1 cellular context compared by ENCODE assay signal in the genomic region with DNA sequence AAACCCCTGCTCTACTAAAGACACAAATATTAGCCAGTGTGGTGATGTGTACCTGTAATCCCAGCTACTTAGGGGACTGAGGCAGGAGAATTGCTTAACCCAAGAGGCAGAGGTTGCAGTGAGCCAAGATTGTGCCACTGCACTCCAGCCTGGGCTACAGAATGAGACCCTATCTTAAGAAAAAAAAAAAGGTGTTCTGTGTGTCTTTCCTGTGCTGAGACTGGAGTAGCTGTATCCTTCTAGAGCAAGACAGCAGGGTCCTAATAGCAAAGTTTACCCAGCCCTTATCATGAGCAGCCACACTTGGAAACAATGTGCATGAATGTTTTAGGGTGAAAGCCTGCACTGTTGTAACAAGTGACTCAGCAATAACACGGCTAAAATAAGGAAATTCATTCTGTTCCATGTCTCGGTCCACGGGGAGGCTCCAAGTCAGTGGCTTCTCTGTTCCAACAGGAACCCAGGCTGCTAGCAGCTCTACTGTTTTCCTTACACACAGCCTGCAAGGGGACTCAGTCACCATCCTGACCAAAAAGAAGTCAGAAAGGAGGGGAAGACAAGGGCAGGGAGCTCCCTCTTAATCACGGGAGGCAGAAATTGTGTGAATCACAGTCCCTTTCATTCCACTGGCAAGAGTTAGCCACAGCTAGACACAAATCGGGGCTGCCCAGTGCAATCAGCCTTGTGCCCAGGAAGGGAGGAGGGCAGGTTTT.
TF ChIP-seq lines count a peak whose summit lies in the region.

No MANE protein-coding gene starts in this region.

TF ChIP-seq in K562, 482 proteins besides CTCF, POLR2A, EP300 and RAD21 (continued from another document and continues in another):
- TF ChIP-seq, protein P1, sequence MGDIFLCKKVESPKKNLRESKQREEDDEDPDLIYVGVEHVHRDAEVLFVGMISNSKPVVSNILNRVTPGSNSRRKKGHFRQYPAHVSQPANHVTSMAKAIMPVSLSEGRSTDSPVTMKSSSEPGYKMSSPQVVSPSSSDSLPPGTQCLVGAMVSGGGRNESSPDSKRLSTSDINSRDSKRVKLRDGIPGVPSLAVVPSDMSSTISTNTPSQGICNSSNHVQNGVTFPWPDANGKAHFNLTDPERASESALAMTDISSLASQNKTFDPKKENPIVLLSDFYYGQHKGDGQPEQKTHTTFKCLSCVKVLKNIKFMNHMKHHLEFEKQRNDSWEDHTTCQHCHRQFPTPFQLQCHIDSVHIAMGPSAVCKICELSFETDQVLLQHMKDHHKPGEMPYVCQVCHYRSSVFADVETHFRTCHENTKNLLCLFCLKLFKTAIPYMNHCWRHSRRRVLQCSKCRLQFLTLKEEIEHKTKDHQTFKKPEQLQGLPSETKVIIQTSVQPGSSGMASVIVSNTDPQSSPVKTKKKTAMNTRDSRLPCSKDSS (IDR thresholded peaks at IDR 0.05; ENCODE audit: low read depth, partially characterized antibody), result no peak
- TF ChIP-seq YBX1 (IDR thresholded peaks at IDR 0.05), result no peak
- TF ChIP-seq ZBTB8A (IDR thresholded peaks at IDR 0.05; ENCODE audit: partially characterized antibody), result no peak
- TF ChIP-seq XRCC4 (IDR thresholded peaks at IDR 0.05; ENCODE audit: extremely low read depth, insufficient read depth, insufficient read length), result no peak
- no peak for TF ChIP-seq BRF1 (IDR thresholded peaks at IDR 0.05; ENCODE audit: borderline replicate concordance, extremely low read depth, insufficient read length)
- TF ChIP-seq SMAD1 (IDR thresholded peaks at IDR 0.05; ENCODE audit: low read depth, low read length, partially characterized antibody), result peak; percentile 19
- no peak for TF ChIP-seq SP2 (IDR thresholded peaks at IDR 0.05; ENCODE audit: extremely low read depth, low read depth, low read length, poor library complexity, severe bottlenecking)
- TF ChIP-seq, protein P2, sequence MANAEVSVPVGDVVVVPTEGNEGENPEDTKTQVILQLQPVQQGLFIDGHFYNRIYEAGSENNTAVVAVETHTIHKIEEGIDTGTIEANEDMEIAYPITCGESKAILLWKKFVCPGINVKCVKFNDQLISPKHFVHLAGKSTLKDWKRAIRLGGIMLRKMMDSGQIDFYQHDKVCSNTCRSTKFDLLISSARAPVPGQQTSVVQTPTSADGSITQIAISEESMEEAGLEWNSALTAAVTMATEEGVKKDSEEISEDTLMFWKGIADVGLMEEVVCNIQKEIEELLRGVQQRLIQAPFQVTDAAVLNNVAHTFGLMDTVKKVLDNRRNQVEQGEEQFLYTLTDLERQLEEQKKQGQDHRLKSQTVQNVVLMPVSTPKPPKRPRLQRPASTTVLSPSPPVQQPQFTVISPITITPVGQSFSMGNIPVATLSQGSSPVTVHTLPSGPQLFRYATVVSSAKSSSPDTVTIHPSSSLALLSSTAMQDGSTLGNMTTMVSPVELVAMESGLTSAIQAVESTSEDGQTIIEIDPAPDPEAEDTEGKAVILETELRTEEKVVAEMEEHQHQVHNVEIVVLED (CRISPR knock-in tag; IDR thresholded peaks at IDR 0.05), result no peak
- 0 out of 2 replicates have a peak, but pooled peaks have one; percentile 36 for TF ChIP-seq ZBTB17 (CRISPR knock-in tag; IDR thresholded peaks at IDR 0.05)
- peak in 1 of 2 experiments; percentile 80; a peak in 1 of 3 replicates for TF ChIP-seq CBX3 (IDR thresholded peaks at IDR 0.05; ENCODE audit: borderline replicate concordance in 1 of 2, low read length in 2 of 2)
- no peak for TF ChIP-seq ZNF140 (CRISPR knock-in tag; IDR thresholded peaks at IDR 0.05)
- TF ChIP-seq GABPB2 (CRISPR knock-in tag; conservative IDR thresholded peaks at IDR 0.05), result no peak
- TF ChIP-seq, protein P3, sequence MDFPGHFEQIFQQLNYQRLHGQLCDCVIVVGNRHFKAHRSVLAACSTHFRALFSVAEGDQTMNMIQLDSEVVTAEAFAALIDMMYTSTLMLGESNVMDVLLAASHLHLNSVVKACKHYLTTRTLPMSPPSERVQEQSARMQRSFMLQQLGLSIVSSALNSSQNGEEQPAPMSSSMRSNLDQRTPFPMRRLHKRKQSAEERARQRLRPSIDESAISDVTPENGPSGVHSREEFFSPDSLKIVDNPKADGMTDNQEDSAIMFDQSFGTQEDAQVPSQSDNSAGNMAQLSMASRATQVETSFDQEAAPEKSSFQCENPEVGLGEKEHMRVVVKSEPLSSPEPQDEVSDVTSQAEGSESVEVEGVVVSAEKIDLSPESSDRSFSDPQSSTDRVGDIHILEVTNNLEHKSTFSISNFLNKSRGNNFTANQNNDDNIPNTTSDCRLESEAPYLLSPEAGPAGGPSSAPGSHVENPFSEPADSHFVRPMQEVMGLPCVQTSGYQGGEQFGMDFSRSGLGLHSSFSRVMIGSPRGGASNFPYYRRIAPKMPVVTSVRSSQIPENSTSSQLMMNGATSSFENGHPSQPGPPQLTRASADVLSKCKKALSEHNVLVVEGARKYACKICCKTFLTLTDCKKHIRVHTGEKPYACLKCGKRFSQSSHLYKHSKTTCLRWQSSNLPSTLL (IDR thresholded peaks at IDR 0.05), result no peak
- TF ChIP-seq ASH1L (IDR thresholded peaks at IDR 0.05; ENCODE audit: borderline replicate concordance, low read depth, partially characterized antibody), result no peak
- TF ChIP-seq DIDO1 (tag; IDR thresholded peaks at IDR 0.05; ENCODE audit: low read depth), result no peak
- no peak for TF ChIP-seq RB1 (IDR thresholded peaks at IDR 0.05; ENCODE audit: low read depth)
- no peak for TF ChIP-seq ZFP1 (CRISPR knock-in tag; IDR thresholded peaks at IDR 0.05)
- no peak for TF ChIP-seq ZNF431 (CRISPR knock-in tag; IDR thresholded peaks at IDR 0.05)
- TF ChIP-seq EP400 (IDR thresholded peaks at IDR 0.05), result peak; percentile 53; the same call in 1 of the 2 replicates
- no peak for TF ChIP-seq ZNF696 (CRISPR knock-in tag; conservative IDR thresholded peaks at IDR 0.05)
- no peak for TF ChIP-seq KLF1 (tag; IDR thresholded peaks at IDR 0.05)
- peak; percentile 99 for TF ChIP-seq SMARCA4 (IDR thresholded peaks at IDR 0.05)
- TF ChIP-seq FOXA3 (CRISPR knock-in tag; conservative IDR thresholded peaks at IDR 0.05 in 1 of 2, IDR thresholded peaks at IDR 0.05 in 1 of 2), result peak; percentile 96
- no peak for TF ChIP-seq CBX2 (IDR thresholded peaks at IDR 0.05; ENCODE audit: insufficient read depth, low read length, poor library complexity, severe bottlenecking)
- TF ChIP-seq, protein P4, sequence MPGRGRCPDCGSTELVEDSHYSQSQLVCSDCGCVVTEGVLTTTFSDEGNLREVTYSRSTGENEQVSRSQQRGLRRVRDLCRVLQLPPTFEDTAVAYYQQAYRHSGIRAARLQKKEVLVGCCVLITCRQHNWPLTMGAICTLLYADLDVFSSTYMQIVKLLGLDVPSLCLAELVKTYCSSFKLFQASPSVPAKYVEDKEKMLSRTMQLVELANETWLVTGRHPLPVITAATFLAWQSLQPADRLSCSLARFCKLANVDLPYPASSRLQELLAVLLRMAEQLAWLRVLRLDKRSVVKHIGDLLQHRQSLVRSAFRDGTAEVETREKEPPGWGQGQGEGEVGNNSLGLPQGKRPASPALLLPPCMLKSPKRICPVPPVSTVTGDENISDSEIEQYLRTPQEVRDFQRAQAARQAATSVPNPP (IDR thresholded peaks at IDR 0.05; ENCODE audit: borderline replicate concordance, insufficient read depth, insufficient read length), result no peak
- no peak for TF ChIP-seq ZNF778 (CRISPR knock-in tag; IDR thresholded peaks at IDR 0.05)
- no peak for TF ChIP-seq ZNF780A (CRISPR knock-in tag; IDR thresholded peaks at IDR 0.05)
- TF ChIP-seq POLR2AphosphoS5 (IDR thresholded peaks at IDR 0.05; ENCODE audit: control insufficient read depth, insufficient read depth, low read depth, low read length), result peak; percentile 86
- peak; percentile 94 for TF ChIP-seq TAL1 (IDR thresholded peaks at IDR 0.05)
- TF ChIP-seq ZNF232 (CRISPR knock-in tag; IDR thresholded peaks at IDR 0.05), result no peak
- TF ChIP-seq, protein P5, sequence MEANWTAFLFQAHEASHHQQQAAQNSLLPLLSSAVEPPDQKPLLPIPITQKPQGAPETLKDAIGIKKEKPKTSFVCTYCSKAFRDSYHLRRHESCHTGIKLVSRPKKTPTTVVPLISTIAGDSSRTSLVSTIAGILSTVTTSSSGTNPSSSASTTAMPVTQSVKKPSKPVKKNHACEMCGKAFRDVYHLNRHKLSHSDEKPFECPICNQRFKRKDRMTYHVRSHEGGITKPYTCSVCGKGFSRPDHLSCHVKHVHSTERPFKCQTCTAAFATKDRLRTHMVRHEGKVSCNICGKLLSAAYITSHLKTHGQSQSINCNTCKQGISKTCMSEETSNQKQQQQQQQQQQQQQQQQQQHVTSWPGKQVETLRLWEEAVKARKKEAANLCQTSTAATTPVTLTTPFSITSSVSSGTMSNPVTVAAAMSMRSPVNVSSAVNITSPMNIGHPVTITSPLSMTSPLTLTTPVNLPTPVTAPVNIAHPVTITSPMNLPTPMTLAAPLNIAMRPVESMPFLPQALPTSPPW (CRISPR knock-in tag; IDR thresholded peaks at IDR 0.05), result no peak
- no peak for TF ChIP-seq NFRKB (IDR thresholded peaks at IDR 0.05; ENCODE audit: low read depth)
- no peak for TF ChIP-seq KLF6 (CRISPR knock-in tag; IDR thresholded peaks at IDR 0.05; ENCODE audit: borderline replicate concordance)
- peak; percentile 73 for TF ChIP-seq MTA3 (IDR thresholded peaks at IDR 0.05; ENCODE audit: borderline replicate concordance)
- peak; percentile 41; the same call in 1 of the 2 replicates for TF ChIP-seq CXXC5 (CRISPR knock-in tag; IDR thresholded peaks at IDR 0.05)
- TF ChIP-seq, protein P6, sequence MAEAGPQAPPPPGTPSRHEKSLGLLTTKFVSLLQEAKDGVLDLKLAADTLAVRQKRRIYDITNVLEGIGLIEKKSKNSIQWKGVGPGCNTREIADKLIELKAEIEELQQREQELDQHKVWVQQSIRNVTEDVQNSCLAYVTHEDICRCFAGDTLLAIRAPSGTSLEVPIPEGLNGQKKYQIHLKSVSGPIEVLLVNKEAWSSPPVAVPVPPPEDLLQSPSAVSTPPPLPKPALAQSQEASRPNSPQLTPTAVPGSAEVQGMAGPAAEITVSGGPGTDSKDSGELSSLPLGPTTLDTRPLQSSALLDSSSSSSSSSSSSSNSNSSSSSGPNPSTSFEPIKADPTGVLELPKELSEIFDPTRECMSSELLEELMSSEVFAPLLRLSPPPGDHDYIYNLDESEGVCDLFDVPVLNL (CRISPR knock-in tag; IDR thresholded peaks at IDR 0.05; ENCODE audit: low read depth), result no peak
- no peak for TF ChIP-seq CHD1 (IDR thresholded peaks at IDR 0.05; ENCODE audit: low read length)
- TF ChIP-seq SMC3 (conservative IDR thresholded peaks at IDR 0.05; ENCODE audit: insufficient read depth, low read depth, low read length), result no peak
- TF ChIP-seq, protein P7, sequence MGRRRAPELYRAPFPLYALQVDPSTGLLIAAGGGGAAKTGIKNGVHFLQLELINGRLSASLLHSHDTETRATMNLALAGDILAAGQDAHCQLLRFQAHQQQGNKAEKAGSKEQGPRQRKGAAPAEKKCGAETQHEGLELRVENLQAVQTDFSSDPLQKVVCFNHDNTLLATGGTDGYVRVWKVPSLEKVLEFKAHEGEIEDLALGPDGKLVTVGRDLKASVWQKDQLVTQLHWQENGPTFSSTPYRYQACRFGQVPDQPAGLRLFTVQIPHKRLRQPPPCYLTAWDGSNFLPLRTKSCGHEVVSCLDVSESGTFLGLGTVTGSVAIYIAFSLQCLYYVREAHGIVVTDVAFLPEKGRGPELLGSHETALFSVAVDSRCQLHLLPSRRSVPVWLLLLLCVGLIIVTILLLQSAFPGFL (CRISPR knock-in tag; IDR thresholded peaks at IDR 0.05), result no peak
- TF ChIP-seq, protein P8, sequence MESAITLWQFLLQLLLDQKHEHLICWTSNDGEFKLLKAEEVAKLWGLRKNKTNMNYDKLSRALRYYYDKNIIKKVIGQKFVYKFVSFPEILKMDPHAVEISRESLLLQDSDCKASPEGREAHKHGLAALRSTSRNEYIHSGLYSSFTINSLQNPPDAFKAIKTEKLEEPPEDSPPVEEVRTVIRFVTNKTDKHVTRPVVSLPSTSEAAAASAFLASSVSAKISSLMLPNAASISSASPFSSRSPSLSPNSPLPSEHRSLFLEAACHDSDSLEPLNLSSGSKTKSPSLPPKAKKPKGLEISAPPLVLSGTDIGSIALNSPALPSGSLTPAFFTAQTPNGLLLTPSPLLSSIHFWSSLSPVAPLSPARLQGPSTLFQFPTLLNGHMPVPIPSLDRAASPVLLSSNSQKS (CRISPR knock-in tag; IDR thresholded peaks at IDR 0.05), result no peak
- TF ChIP-seq PRPF4 (IDR thresholded peaks at IDR 0.05; ENCODE audit: insufficient read depth, low read depth, low read length, poor library complexity, severe bottlenecking), result no peak
- TF ChIP-seq ETV1 (tag; conservative IDR thresholded peaks at IDR 0.05; ENCODE audit: low read depth), result 0 out of 2 replicates have a peak, but pooled peaks have one; percentile 32
- TF ChIP-seq RBFOX2 (IDR thresholded peaks at IDR 0.05; ENCODE audit: low read depth, low read length), result no peak
- TF ChIP-seq NFYB (IDR thresholded peaks at IDR 0.05; ENCODE audit: extremely low read depth, insufficient read length), result no peak
- no peak for TF ChIP-seq EZH2 (IDR thresholded peaks at IDR 0.05; ENCODE audit: borderline replicate concordance, low read depth, low read length)
- TF ChIP-seq, protein P9, sequence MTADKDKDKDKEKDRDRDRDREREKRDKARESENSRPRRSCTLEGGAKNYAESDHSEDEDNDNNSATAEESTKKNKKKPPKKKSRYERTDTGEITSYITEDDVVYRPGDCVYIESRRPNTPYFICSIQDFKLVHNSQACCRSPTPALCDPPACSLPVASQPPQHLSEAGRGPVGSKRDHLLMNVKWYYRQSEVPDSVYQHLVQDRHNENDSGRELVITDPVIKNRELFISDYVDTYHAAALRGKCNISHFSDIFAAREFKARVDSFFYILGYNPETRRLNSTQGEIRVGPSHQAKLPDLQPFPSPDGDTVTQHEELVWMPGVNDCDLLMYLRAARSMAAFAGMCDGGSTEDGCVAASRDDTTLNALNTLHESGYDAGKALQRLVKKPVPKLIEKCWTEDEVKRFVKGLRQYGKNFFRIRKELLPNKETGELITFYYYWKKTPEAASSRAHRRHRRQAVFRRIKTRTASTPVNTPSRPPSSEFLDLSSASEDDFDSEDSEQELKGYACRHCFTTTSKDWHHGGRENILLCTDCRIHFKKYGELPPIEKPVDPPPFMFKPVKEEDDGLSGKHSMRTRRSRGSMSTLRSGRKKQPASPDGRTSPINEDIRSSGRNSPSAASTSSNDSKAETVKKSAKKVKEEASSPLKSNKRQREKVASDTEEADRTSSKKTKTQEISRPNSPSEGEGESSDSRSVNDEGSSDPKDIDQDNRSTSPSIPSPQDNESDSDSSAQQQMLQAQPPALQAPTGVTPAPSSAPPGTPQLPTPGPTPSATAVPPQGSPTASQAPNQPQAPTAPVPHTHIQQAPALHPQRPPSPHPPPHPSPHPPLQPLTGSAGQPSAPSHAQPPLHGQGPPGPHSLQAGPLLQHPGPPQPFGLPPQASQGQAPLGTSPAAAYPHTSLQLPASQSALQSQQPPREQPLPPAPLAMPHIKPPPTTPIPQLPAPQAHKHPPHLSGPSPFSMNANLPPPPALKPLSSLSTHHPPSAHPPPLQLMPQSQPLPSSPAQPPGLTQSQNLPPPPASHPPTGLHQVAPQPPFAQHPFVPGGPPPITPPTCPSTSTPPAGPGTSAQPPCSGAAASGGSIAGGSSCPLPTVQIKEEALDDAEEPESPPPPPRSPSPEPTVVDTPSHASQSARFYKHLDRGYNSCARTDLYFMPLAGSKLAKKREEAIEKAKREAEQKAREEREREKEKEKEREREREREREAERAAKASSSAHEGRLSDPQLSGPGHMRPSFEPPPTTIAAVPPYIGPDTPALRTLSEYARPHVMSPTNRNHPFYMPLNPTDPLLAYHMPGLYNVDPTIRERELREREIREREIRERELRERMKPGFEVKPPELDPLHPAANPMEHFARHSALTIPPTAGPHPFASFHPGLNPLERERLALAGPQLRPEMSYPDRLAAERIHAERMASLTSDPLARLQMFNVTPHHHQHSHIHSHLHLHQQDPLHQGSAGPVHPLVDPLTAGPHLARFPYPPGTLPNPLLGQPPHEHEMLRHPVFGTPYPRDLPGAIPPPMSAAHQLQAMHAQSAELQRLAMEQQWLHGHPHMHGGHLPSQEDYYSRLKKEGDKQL (CRISPR knock-in tag; IDR thresholded peaks at IDR 0.05; ENCODE audit: borderline replicate concordance), result no peak
- TF ChIP-seq HNRNPLL (IDR thresholded peaks at IDR 0.05; ENCODE audit: low read depth, low read length, poor library complexity, severe bottlenecking), result no peak
